In genomic region chr20:25397081-25397480, GRCh38 we compare ENCODE assay signal across 16 cellular contexts. TPM values are rescaled to one million over a fixed set of nuclear protein-coding genes. Genes with fewer than 3 reads are reported as not detected.
DNase-seq lines count a peak whose midpoint lies in the region; ATAC-seq, FAIRE-seq and TF ChIP-seq lines count a peak whose summit lies in the region.
"Had no signal": no experiment of that assay in that cellular context is flagged by ENCODE, and none has a peak within 500 bp of the region (broad histone marks: within the 10 kb centered on the region; RNA-seq: fewer than 3 reads in every experiment).

No MANE protein-coding gene starts in this region.

- 89% methylated on average over 6 of the region's 6 CpGs for WGBS in hepatocyte (ENCODE audit: low lambda C conversion rate, missing lambda C conversion rate)
- 15 to 63% (median 36%) methylated on average over 6 of the region's 6 CpGs for WGBS in small intestine, 3 donors
- 77% methylated on average over 6 of the region's 6 CpGs for WGBS in SK-N-SH (ENCODE audit: low lambda C conversion rate)

- no peaks in the 10 kb centered on the region for H3K9me3 ChIP-seq in Panc1 (ENCODE audit: control insufficient read depth, insufficient read depth, low read depth, low read length)
- H3K9me3 ChIP-seq in hepatocyte (ENCODE audit: low read depth) = no peaks in the 10 kb centered on the region
- no peaks in the 10 kb centered on the region for H3K9me3 ChIP-seq in small intestine (ENCODE audit: control insufficient read depth, low read depth)
- no peaks in the 10 kb centered on the region for H3K9me3 ChIP-seq in SK-N-SH

- no peak for TF ChIP-seq RAD21 in SK-N-SH (IDR thresholded peaks at IDR 0.05; ENCODE audit: low read length)

- intact Hi-C loops in Panc1 (cut with micrococcal nuclease; ENCODE audit: unreplicated experiment) = loop anchor here (5.0 kb wide), 1 partner anchor 405 kb away; the partner anchor contains the start of gene APMAP

- no peaks in the 10 kb centered on the region for H4K20me1 ChIP-seq in hepatocyte (ENCODE audit: insufficient read depth, poor library complexity, severe bottlenecking)
- no peaks in the 10 kb centered on the region for H4K20me1 ChIP-seq in SK-N-SH (ENCODE audit: insufficient read depth)
- H4K20me1 ChIP-seq: BLaER1 had no signal

- POLR2A ChIA-PET in Panc1 (lab: Charles Lee) = no interaction called here
- POLR2A ChIA-PET in SK-N-SH (lab: Yijun Ruan, JAX) = interaction anchor here (1.1 kb wide), 1 partner anchor 76 kb away, joined by 3 read pairs; no protein-coding TSS in a partner anchor

- no TSS peak for BruUV-seq in Panc1 (replicated peaks; lab: Mats Ljungman, UMichigan)

- no peak overlapping the region for H3K9ac ChIP-seq in SK-N-SH
- H3K9ac ChIP-seq: BLaER1 had no signal

- FAIRE-seq in small intestine (lab: Jason Lieb, UNC) = no peak
- FAIRE-seq: A204.1 had no signal

- H3K36me3 ChIP-seq in Panc1 (ENCODE audit: control insufficient read depth, insufficient read depth, low read length) (no peaks in the 10 kb centered on the region), hepatocyte (replicated peaks; ENCODE audit: insufficient read depth, low read depth) (no peaks in the 10 kb centered on the region), small intestine (ENCODE audit: control insufficient read depth in 2 of 2, insufficient read depth in 2 of 2, low read length in 2 of 2) (no peaks in the 10 kb centered on the region), SK-N-SH (replicated peaks in 1 of 2; ENCODE audit: control insufficient read depth in 1 of 2, insufficient read depth in 2 of 2, low read length in 1 of 2) (no peaks in the 10 kb centered on the region)
- H3K36me3 ChIP-seq: BLaER1 had no signal

- no peak for TF ChIP-seq EP300 in SK-N-SH (IDR thresholded peaks at IDR 0.05; ENCODE audit: borderline replicate concordance in 1 of 2, low read depth in 1 of 2, low read length in 1 of 2)

- CTCF ChIA-PET in Panc1 (lab: Charles Lee) (interaction anchor here (3.0 kb wide), 1 partner anchor 60 kb away, joined by 25 read pairs; no protein-coding TSS in a partner anchor), SK-N-SH (lab: Yijun Ruan, JAX) (interaction anchor here (0.7 to 5.6 kb wide), 7 partner anchors 8 to 403 kb away, joined by 3 to 104 read pairs (median 4); no protein-coding TSS in a partner anchor)

- H3K4me3 ChIP-seq in GM12865 (ENCODE audit: low read depth, low read length) (no peak overlapping the region), Panc1 (ENCODE audit: low read depth in 2 of 2, low read length in 2 of 2) (no peak overlapping the region), hepatocyte (no peak overlapping the region), small intestine (ENCODE audit: low read depth in 1 of 2, low read length in 2 of 2) (no peak overlapping the region), SK-N-SH (ENCODE audit: low read depth in 2 of 2, low read length in 1 of 2) (no peak overlapping the region)
- H3K4me3 ChIP-seq: BLaER1 had no signal

- no peaks in the 10 kb centered on the region for H3K79me2 ChIP-seq in hepatocyte
- no peaks in the 10 kb centered on the region for H3K79me2 ChIP-seq in SK-N-SH (ENCODE audit: insufficient read depth)

- H3F3A ChIP-seq in SK-N-SH (replicated peaks; ENCODE audit: insufficient read depth) = no peaks in the 10 kb centered on the region

- H2AFZ ChIP-seq in hepatocyte = no peak overlapping the region
- H2AFZ ChIP-seq in SK-N-SH (ENCODE audit: low read depth) = no peak overlapping the region

- DNase-seq in GM12865 (ENCODE audit: low read depth) (peak; percentile 21), Panc1 (ENCODE audit: low read depth, low spot score) (no peak), hepatocyte (ENCODE audit: low spot score) (no peak), small intestine (peak; percentile 45), SK-N-SH (no peak), inferior parietal cortex (ENCODE audit: extremely low spot score) (no peak)
- DNase-seq: GF-D8, H9, KG1, NCI-H2029 treated with DMSO at 0.1 percent for 48 hours, NCI-H82, SHP77 treated with DMSO at 0.1 percent for 48 hours had no signal

- TF ChIP-seq CTCF in GM12865 (IDR thresholded peaks at IDR 0.05; ENCODE audit: insufficient read depth, low read depth, low read length, missing control alignments) = no peak
- TF ChIP-seq CTCF in Panc1 (IDR thresholded peaks at IDR 0.05) = no peak
- no peak for TF ChIP-seq CTCF in hepatocyte (IDR thresholded peaks at IDR 0.05; ENCODE audit: poor library complexity)
- TF ChIP-seq CTCF in SK-N-SH (IDR thresholded peaks at IDR 0.05) = no peak

- H3K4me2 ChIP-seq in hepatocyte (peak overlapping the region; percentile 49), SK-N-SH (no peak overlapping the region)
- H3K4me2 ChIP-seq: BLaER1 had no signal

- in situ Hi-C loops in Panc1 (cut with HindIII; ENCODE audit: low pct_unique_long_range_greater_than_20kb, low sequenced_read_pairs) = no loop called here

- no peak for ATAC-seq in Panc1
- ATAC-seq in GM18502 (IDR thresholded peaks at IDR 0.05; ENCODE audit: poor library complexity, unreplicated experiment) = no peak
- ATAC-seq in HG02884 (IDR thresholded peaks at IDR 0.05; ENCODE audit: unreplicated experiment) = no peak

- H3K9me2 ChIP-seq in hepatocyte (replicated peaks; ENCODE audit: insufficient read depth) (no peaks in the 10 kb centered on the region), SK-N-SH (no peaks in the 10 kb centered on the region)

- no peaks in the 10 kb centered on the region for H3K27me3 ChIP-seq in Panc1 (ENCODE audit: control insufficient read depth, insufficient read depth, low read length)
- H3K27me3 ChIP-seq in hepatocyte = no peaks in the 10 kb centered on the region
- no peaks in the 10 kb centered on the region for H3K27me3 ChIP-seq in small intestine (ENCODE audit: control insufficient read depth in 2 of 2, insufficient read depth in 2 of 2, low read length in 2 of 2)
- H3K27me3 ChIP-seq in SK-N-SH (ENCODE audit: insufficient read depth) = no peaks in the 10 kb centered on the region
- H3K27me3 ChIP-seq: BLaER1 had no signal

- H3K27ac ChIP-seq in Panc1 (ENCODE audit: low read length) = peak overlapping the region; percentile 70
- peak overlapping the region; percentile 88 for H3K27ac ChIP-seq in hepatocyte
- peak overlapping the region in 1 of 2 donors; percentile 22 for H3K27ac ChIP-seq in small intestine (ENCODE audit: low read depth in 1 of 2, low read length in 1 of 2)
- no peak overlapping the region for H3K27ac ChIP-seq in SK-N-SH (ENCODE audit: low read depth in 2 of 2, low read length in 1 of 2)
- H3K27ac ChIP-seq: BLaER1 had no signal

- H3K4me1 ChIP-seq in Panc1 (ENCODE audit: control insufficient read depth, insufficient read depth, low read length) (peaks cover 48% of the 10 kb centered on the region), hepatocyte (ENCODE audit: insufficient read depth) (peaks cover 14% of the 10 kb centered on the region), small intestine (ENCODE audit: control insufficient read depth in 2 of 2, insufficient read depth in 1 of 2, low read depth in 1 of 2, low read length in 1 of 2) (peaks cover 0 to 2% of the 10 kb centered on the region in 2 donors), SK-N-SH (ENCODE audit: control insufficient read depth in 1 of 2, insufficient read depth in 2 of 2, low read depth in 1 of 2, low read length in 1 of 2) (0 out of 4 replicates have a peak, but pooled peaks cover 0 to 3% of the 10 kb centered on the region in 2 experiments)

TF ChIP-seq in SK-N-SH, 30 proteins besides CTCF, POLR2A, EP300 and RAD21:
- TF ChIP-seq IRF3 (IDR thresholded peaks at IDR 0.05; ENCODE audit: low read depth, low read length) (no peak), ELF1 (IDR thresholded peaks at IDR 0.05) (no peak), FOSL2 (IDR thresholded peaks at IDR 0.05; ENCODE audit: borderline replicate concordance, low read depth) (no peak), MAX (IDR thresholded peaks at IDR 0.05; ENCODE audit: low read depth) (no peak), RXRA (IDR thresholded peaks at IDR 0.05; ENCODE audit: borderline replicate concordance, low read depth) (no peak), NRF1 (IDR thresholded peaks at IDR 0.05; ENCODE audit: low read depth, low read length) (no peak), GATA2 (CRISPR knock-in tag; IDR thresholded peaks at IDR 0.05) (no peak), YY1 (IDR thresholded peaks at IDR 0.05; ENCODE audit: low read depth) (no peak)

RNA-seq across cellular contexts. Expression of gene ABHD12, which starts 6.4 kb away (rescaled TPM):
- total RNA-seq in Panc1 (2021; ENCODE audit: unreplicated experiment) (90.9 TPM), hepatocyte (63.0 and 69.5 TPM in 2 replicates)
- polyA plus RNA-seq in Panc1 (2012; ENCODE audit: insufficient read length) = 116 TPM
- polyA plus RNA-seq in hepatocyte (150 and 187 TPM in 2 replicates), small intestine (10 to 100 TPM; 28.0 to 64.0 (median 45.8) TPM), SK-N-SH (2012; rRNA removed) (32.2 and 33.5 TPM in 2 replicates)
- 29.7 and 42.6 TPM in 2 replicates for polyA plus RNA-seq in SK-N-SH (2012; cell fraction: cytosol; rRNA removed)
- polyA plus RNA-seq in SK-N-SH (2012; cell fraction: nucleus; rRNA removed) = 34.5 and 35.2 TPM in 2 replicates

RNA-seq across cellular contexts. Expression of gene GINS1, which starts 10.4 kb away (rescaled TPM):
- total RNA-seq in Panc1 (2021; ENCODE audit: unreplicated experiment) (36.0 TPM), hepatocyte (4.9 and 6.5 TPM in 2 replicates)
- 10.0 TPM for polyA plus RNA-seq in Panc1 (2012; ENCODE audit: insufficient read length)
- polyA plus RNA-seq in hepatocyte (3.5 and 7.6 TPM in 2 replicates), small intestine (1 to 10 TPM in 1 of 3 donors, under 1 TPM in 2; 0.81 to 7.8 (median 0.89) TPM), SK-N-SH (2012; rRNA removed) (5.1 and 5.8 TPM in 2 replicates)
- 6.3 and 6.8 TPM in 2 replicates for polyA plus RNA-seq in SK-N-SH (2012; cell fraction: cytosol; rRNA removed)
- polyA plus RNA-seq in SK-N-SH (2012; cell fraction: nucleus; rRNA removed) = 3.5 and 5.3 TPM in 2 replicates

Comparison
In these comparisons a context has a peak if more than half of its experiments do, and no peak if none do; other contexts are left out.
1. DNase-seq: peak in GM12865 (single experiment) and small intestine (single experiment); none in Panc1 (single experiment), hepatocyte (single experiment), SK-N-SH (single experiment) and inferior parietal cortex (single experiment).
2. H3K27ac ChIP-seq: peak in Panc1 (single experiment) and hepatocyte (single experiment); none in SK-N-SH (0 of 2).